ENCODE assay signal across 9 cellular contexts in the genomic region with DNA sequence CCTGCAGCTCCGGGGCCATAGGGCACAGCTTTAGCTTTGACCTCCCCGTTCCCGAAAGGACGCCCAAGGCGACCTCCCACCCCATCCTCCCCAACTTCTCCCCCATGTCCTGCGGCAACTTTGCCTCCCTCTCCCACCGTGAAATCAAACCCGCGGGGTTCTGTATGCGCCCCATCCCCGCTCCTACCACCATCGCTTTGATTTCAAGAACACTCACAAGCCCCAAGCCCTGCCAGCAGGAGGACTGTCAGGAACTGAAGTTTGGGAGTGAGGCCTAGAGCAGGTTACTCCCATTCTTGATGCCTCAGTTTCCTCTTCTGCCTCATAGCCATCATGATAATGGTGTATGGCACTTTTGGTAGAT. TPM values are rescaled to one million over a fixed set of nuclear protein-coding genes. Genes with fewer than 3 reads are reported as not detected.
A peak's percentile ranks its signal among the peaks of the same experiment; 100 is the strongest.
DNase-seq lines count a peak whose midpoint lies in the region; ATAC-seq, FAIRE-seq and TF ChIP-seq lines count a peak whose summit lies in the region.
"Had no signal": no experiment of that assay in that cellular context is flagged by ENCODE, and none has a peak within 500 bp of the region (broad histone marks: within the 10 kb centered on the region; RNA-seq: fewer than 3 reads in every experiment).

No MANE protein-coding gene starts in this region.

- no peaks in the 10 kb centered on the region for H3K9me3 Mint-ChIP-seq in activated naive CD4-positive, alpha-beta T cell treated with anti-CD3 and anti-CD28 coated beads for 36 hours

- H3K27ac ChIP-seq in body of pancreas = peak overlapping the region; percentile 59 to 70 (median 64)
- peak overlapping the region in 1 of 2 donors; percentile 92 for H3K27ac ChIP-seq in lung (ENCODE audit: low read depth in 1 of 2, low read length in 1 of 2)
- peak overlapping the region; percentile 48 to 85 (median 68) for H3K27ac ChIP-seq in tibial nerve

- H3K36me3 Mint-ChIP-seq in activated naive CD4-positive, alpha-beta T cell treated with anti-CD3 and anti-CD28 coated beads for 36 hours (ENCODE audit: low read depth) = no peaks in the 10 kb centered on the region

- no peak for TF ChIP-seq CTCF in body of pancreas (IDR thresholded peaks at IDR 0.05)
- TF ChIP-seq CTCF in lung (IDR thresholded peaks at IDR 0.05; ENCODE audit: control extremely low read depth, extremely low read depth) = no peak
- no peak for TF ChIP-seq CTCF in tibial nerve (IDR thresholded peaks at IDR 0.05)
- no peak for TF ChIP-seq CTCF in D721Med (IDR thresholded peaks at IDR 0.05; ENCODE audit: insufficient read depth, missing control alignments)

- WGBS in body of pancreas, 2 donors = 58 to 69% methylated on average over 12 of the region's 12 CpGs
- 16 to 20% methylated on average over 12 of the region's 12 CpGs for WGBS in lung, 2 donors
- WGBS in tibial nerve, 2 donors = 36 to 39% methylated on average over 12 of the region's 12 CpGs

- H3K4me3 ChIP-seq in body of pancreas = no peak overlapping the region
- peak overlapping the region; percentile 7 for H3K4me3 ChIP-seq in lung
- H3K4me3 ChIP-seq in tibial nerve = peak overlapping the region; percentile 41 to 77 (median 54)

- H3K4me1 ChIP-seq in body of pancreas = peaks cover 23% of the 10 kb centered on the region
- peaks cover 0 to 6% of the 10 kb centered on the region in 2 donors for H3K4me1 ChIP-seq in lung (ENCODE audit: control insufficient read depth in 2 of 2, insufficient read depth in 2 of 2, low read length in 2 of 2)
- peaks cover 0 to 31% (median 13%) of the 10 kb centered on the region in 4 donors for H3K4me1 ChIP-seq in tibial nerve

- H3K27me3 Mint-ChIP-seq in activated naive CD4-positive, alpha-beta T cell treated with anti-CD3 and anti-CD28 coated beads for 36 hours (ENCODE audit: low read depth) = peaks cover 44% of the 10 kb centered on the region

- CTCF ChIA-PET in activated naive CD4-positive, alpha-beta T cell treated with anti-CD3 and anti-CD28 coated beads for 36 hours (lab: Charles Lee) = no interaction called here

- peak overlapping the region; percentile 29 for H3K4me3 Mint-ChIP-seq in activated naive CD4-positive, alpha-beta T cell treated with anti-CD3 and anti-CD28 coated beads for 36 hours

- H3K36me3 ChIP-seq in body of pancreas (replicated peaks in 1 of 2; ENCODE audit: insufficient read depth in 1 of 2, low read depth in 2 of 2) = no peaks in the 10 kb centered on the region
- H3K36me3 ChIP-seq in lung (ENCODE audit: control insufficient read depth in 2 of 2, insufficient read depth in 2 of 2, low read length in 2 of 2) = no peaks in the 10 kb centered on the region
- H3K36me3 ChIP-seq in tibial nerve = no peaks in the 10 kb centered on the region

- ATAC-seq in body of pancreas = no peak
- no peak for ATAC-seq in lung (ENCODE audit: insufficient read depth, low FRiP score)
- ATAC-seq in HG03565 (IDR thresholded peaks at IDR 0.05; ENCODE audit: unreplicated experiment) = no peak

- TF ChIP-seq POLR2A in body of pancreas (IDR thresholded peaks at IDR 0.05) = no peak
- no peak for TF ChIP-seq POLR2A in tibial nerve (IDR thresholded peaks at IDR 0.05)

- no peak for FAIRE-seq in D721Med (lab: Jason Lieb, UNC)

- intact Hi-C loops in activated naive CD4-positive, alpha-beta T cell treated with anti-CD3 and anti-CD28 coated beads for 36 hours (cut with micrococcal nuclease) = loop anchor here (5.0 to 10.0 kb wide), 3 partner anchors 106 to 849 kb away; no protein-coding TSS in a partner anchor
- intact Hi-C loops in body of pancreas (cut with DNase I) = no loop called here

- no peak for DNase-seq in activated naive CD4-positive, alpha-beta T cell treated with anti-CD3 and anti-CD28 coated beads for 36 hours
- no peak for DNase-seq in activated naive CD4-positive, alpha-beta T cell treated with anti-CD3 and anti-CD28 coated beads, Interleukin-2, amount 50 U/mL, for 16 hours
- DNase-seq in body of pancreas = no peak
- DNase-seq in lung (ENCODE audit: low spot score) = no peak
- no peak for DNase-seq in tibial nerve (ENCODE audit: low spot score in 2 of 2)
- DNase-seq in D721Med (ENCODE audit: insufficient read length, low spot score) = no peak
- DNase-seq in DMS53 (lab: John Stamatoyannopoulos, UW) = no peak
- DNase-seq: activated CD8-positive, alpha-beta memory T cell treated with anti-CD3 and anti-CD28 coated beads, Interleukin-2, amount 50 U/mL, for 48 hours had no signal

- H3K4me1 Mint-ChIP-seq in activated naive CD4-positive, alpha-beta T cell treated with anti-CD3 and anti-CD28 coated beads for 36 hours (ENCODE audit: low read depth) = peaks cover 14% of the 10 kb centered on the region

- H3K27me3 ChIP-seq in body of pancreas (no peaks in the 10 kb centered on the region), lung (ENCODE audit: control insufficient read depth, insufficient read depth) (no peaks in the 10 kb centered on the region), tibial nerve (no peaks in the 10 kb centered on the region)

- H3K9me3 ChIP-seq in body of pancreas (no peaks in the 10 kb centered on the region), lung (ENCODE audit: control insufficient read depth in 2 of 2, insufficient read depth in 1 of 2, low read length in 1 of 2) (no peaks in the 10 kb centered on the region), tibial nerve (no peaks in the 10 kb centered on the region)

- no peak overlapping the region for H3K27ac Mint-ChIP-seq in activated naive CD4-positive, alpha-beta T cell treated with anti-CD3 and anti-CD28 coated beads for 36 hours

- TF ChIP-seq EP300 in tibial nerve (IDR thresholded peaks at IDR 0.05) = no peak

RNA-seq across cellular contexts. Expression of a gene that starts 2.3 kb away (rescaled TPM):
- under 1 TPM; 0.15 to 0.38 TPM for total RNA-seq in activated naive CD4-positive, alpha-beta T cell treated with anti-CD3 and anti-CD28 coated beads for 36 hours
- total RNA-seq in body of pancreas = 10 to 100 TPM; 24.1 to 40.2 TPM
- 10 to 100 TPM; 22.6 to 55.3 TPM for total RNA-seq in lung
- 10 to 100 TPM; 22.9 to 42.9 TPM for polyA plus RNA-seq in lung
- total RNA-seq in tibial nerve = 10 to 100 TPM; 52.1 to 75.6 (median 63.7) TPM

RNA-seq across cellular contexts. Expression of a gene that starts 7.8 kb away (rescaled TPM):
- total RNA-seq in activated naive CD4-positive, alpha-beta T cell treated with anti-CD3 and anti-CD28 coated beads for 36 hours = 10 to 100 TPM; 35.7 to 36.3 TPM
- total RNA-seq in body of pancreas (10 to 100 TPM; 10.6 to 30.7 TPM), lung (10 to 100 TPM; 18.0 to 30.1 TPM), tibial nerve (10 to 100 TPM; 18.8 to 34.2 (median 22.9) TPM)
- 10 to 100 TPM; 20.1 to 26.2 TPM for polyA plus RNA-seq in lung

RNA-seq across cellular contexts. Expression of a gene that starts 56.9 kb away (rescaled TPM):
- 100 to 1,000 TPM; 166 to 170 TPM for total RNA-seq in activated naive CD4-positive, alpha-beta T cell treated with anti-CD3 and anti-CD28 coated beads for 36 hours
- 10 to 100 TPM; 50.3 to 58.3 TPM for total RNA-seq in body of pancreas
- 10 to 100 TPM; 66.2 to 69.1 TPM for total RNA-seq in lung
- polyA plus RNA-seq in lung = 10 to 100 TPM; 56.7 to 69.3 TPM
- 10 to 100 TPM; 63.4 to 75.9 (median 69.1) TPM for total RNA-seq in tibial nerve

Comparison
In these comparisons a context has a peak if more than half of its experiments do, and no peak if none do; other contexts are left out.
1. H3K4me3 ChIP-seq: peak in lung (single experiment) and tibial nerve (4 of 4); none in body of pancreas (0 of 2).
2. RNA of a gene that starts 2.3 kb away (total RNA-seq): 52.1 to 75.6 TPM in tibial nerve, 22.6 to 55.3 TPM in lung and 24.1 to 40.2 TPM in body of pancreas; 0.15 to 0.38 TPM in activated naive CD4-positive, alpha-beta T cell treated with anti-CD3 and anti-CD28 coated beads for 36 hours; every median in the first group is over 10 times any median in the second.